In the genomic region with DNA sequence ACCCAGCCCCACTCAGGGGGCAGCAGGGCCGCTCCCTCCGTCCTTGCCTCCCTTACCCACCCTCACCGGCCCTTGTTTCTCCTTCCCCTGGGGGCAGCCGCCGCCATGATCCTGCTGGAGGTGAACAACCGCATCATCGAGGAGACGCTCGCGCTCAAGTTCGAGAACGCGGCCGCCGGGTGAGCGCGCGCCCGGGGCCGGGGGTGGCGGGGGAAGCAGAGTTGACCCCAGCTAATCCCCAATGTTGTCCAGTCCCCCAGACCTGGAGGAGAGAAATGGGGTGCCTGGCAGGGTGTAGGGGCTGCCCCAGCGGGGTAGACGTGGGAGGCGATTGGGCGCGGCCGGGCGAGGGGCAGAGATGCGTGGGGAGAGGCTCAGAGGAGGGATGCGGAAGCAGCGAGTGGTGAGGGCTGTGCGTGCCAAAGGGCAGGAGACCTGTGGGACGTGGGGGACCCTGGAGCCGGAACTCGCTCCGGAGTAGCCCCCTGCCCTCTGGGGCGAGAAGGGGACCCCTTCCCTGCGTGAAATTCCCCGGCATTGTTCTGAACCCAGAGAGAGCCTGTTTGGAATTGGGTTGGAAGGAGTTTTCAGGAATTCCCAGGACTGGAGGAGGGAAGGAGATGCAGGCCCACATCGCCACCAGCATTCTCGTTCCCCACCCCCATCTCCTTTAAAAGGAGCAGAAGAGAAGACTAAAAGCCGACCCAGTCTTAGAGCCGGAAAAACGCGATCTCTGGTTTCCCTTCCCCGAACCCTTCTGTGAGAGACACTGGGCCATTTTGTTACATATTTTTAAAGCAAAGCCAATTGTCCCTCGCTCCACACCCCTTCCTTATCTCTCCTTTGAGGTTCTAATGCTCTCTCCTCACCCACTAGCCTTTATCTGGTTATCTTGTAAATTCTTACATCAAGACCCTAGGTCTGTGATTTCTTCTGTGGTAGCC, we compare ENCODE assay signal across 8 cellular contexts. TPM values are rescaled to one million over a fixed set of nuclear protein-coding genes. Genes with fewer than 3 reads are reported as not detected.
A peak's percentile ranks its signal among the peaks of the same experiment; 100 is the strongest.
DNase-seq lines count a peak whose midpoint lies in the region; ATAC-seq, FAIRE-seq and TF ChIP-seq lines count a peak whose summit lies in the region.

No MANE protein-coding gene starts in this region.

- peaks cover 7% of the 10 kb centered on the region for H3K9me3 Mint-ChIP-seq in glutamatergic neuron (ENCODE audit: unreplicated experiment)

- 0% methylated on average over 46 to 47 of the region's 47 CpGs for WGBS in pancreas, 2 donors

- FAIRE-seq in pancreas (lab: Jason Lieb, UNC) = no peak

- peak overlapping the region; percentile 79 to 94 (median 90) for H3K27ac ChIP-seq in pancreas
- H3K27ac ChIP-seq in tibial artery = peak overlapping the region; percentile 94 to 99

- ATAC-seq in HG02938 (IDR thresholded peaks at IDR 0.05; ENCODE audit: unreplicated experiment) (peak; percentile 35), pancreas (peak; percentile 51 to 75 (median 64))

- intact Hi-C loops in pancreas (cut with DNase I) (no loop called here), tibial artery (cut with DNase I; ENCODE audit: low total_unique reads) (loop anchor here (10.0 kb wide), 1 partner anchor 47 kb away; the partner anchor contains the start of gene GPBAR1)

- H3K36me3 Mint-ChIP-seq in glutamatergic neuron (ENCODE audit: unreplicated experiment) = no peaks in the 10 kb centered on the region

- H3K4me1 ChIP-seq in pancreas (peaks cover 0 to 29% (median 0%) of the 10 kb centered on the region in 3 donors), tibial artery (peaks cover 0 to 54% (median 44%) of the 10 kb centered on the region in 4 donors)

- H3K4me1 Mint-ChIP-seq in glutamatergic neuron (ENCODE audit: low read depth, unreplicated experiment) = peaks cover 28% of the 10 kb centered on the region

- H3K27ac Mint-ChIP-seq in glutamatergic neuron (ENCODE audit: unreplicated experiment) = peak overlapping the region; percentile 80

- H3K9me3 ChIP-seq in pancreas (no peaks in the 10 kb centered on the region), tibial artery (no peaks in the 10 kb centered on the region)

- H3K27me3 ChIP-seq in pancreas = no peaks in the 10 kb centered on the region
- H3K27me3 ChIP-seq in tibial artery = no peaks in the 10 kb centered on the region

- peaks cover 4% of the 10 kb centered on the region for H3K27me3 Mint-ChIP-seq in glutamatergic neuron (ENCODE audit: unreplicated experiment)

- H3K4me3 ChIP-seq in pancreas = peak overlapping the region; percentile 69 to 91 (median 82)
- H3K4me3 ChIP-seq in tibial artery = peak overlapping the region; percentile 98 to 99

- TF ChIP-seq CTCF in glutamatergic neuron (IDR thresholded peaks at IDR 0.05; ENCODE audit: partially characterized antibody, unreplicated experiment) (no peak), pancreas (IDR thresholded peaks at IDR 0.05) (no peak), tibial artery (IDR thresholded peaks at IDR 0.05) (no peak)

- peak overlapping the region; percentile 93 for H3K4me3 Mint-ChIP-seq in glutamatergic neuron (ENCODE audit: unreplicated experiment)

- peak; percentile 36 for DNase-seq in NCI-H146 (lab: John Stamatoyannopoulos, UW)
- DNase-seq in NCI-H146 treated with DMSO at 0.1 percent for 48 hours (lab: John Stamatoyannopoulos, UW; ENCODE audit: unreplicated experiment) = no peak
- DNase-seq in RPMI8226 = peak; percentile 53
- peak; percentile 52 for DNase-seq in activated gamma-delta T cell treated with anti-CD3 and anti-CD28 coated beads, Interleukin-2, amount 50 U/mL, for 16 hours (ENCODE audit: low read depth)
- peak; percentile 60 for DNase-seq in glutamatergic neuron
- DNase-seq in pancreas = peak; percentile 38 to 83 (median 56)
- peak; percentile 43 to 80 for DNase-seq in tibial artery

- H3K36me3 ChIP-seq in pancreas (no peaks in the 10 kb centered on the region), tibial artery (no peaks in the 10 kb centered on the region)

RNA-seq across cellular contexts. Expression of gene ARPC2, which starts 0.6 kb away (rescaled TPM):
- 207 TPM for total RNA-seq in glutamatergic neuron (ENCODE audit: unreplicated experiment)
- 100 to 1,000 TPM in 1 of 6 donors, 10 to 100 TPM in 5; 43.4 to 102 (median 55.8) TPM for total RNA-seq in pancreas
- polyA plus RNA-seq in pancreas = 10 to 100 TPM; 37.4 to 90.7 TPM

RNA-seq across cellular contexts. Expression of gene GPBAR1, which starts 43.2 kb away (rescaled TPM):
- 1.6 TPM for total RNA-seq in glutamatergic neuron (ENCODE audit: unreplicated experiment)
- total RNA-seq in pancreas = 1 to 10 TPM in 3 of 6 donors, under 1 TPM in 3; 0.12 to 1.8 (median 0.76) TPM
- polyA plus RNA-seq in pancreas = 1 to 10 TPM; 2.1 to 2.3 TPM

RNA-seq across cellular contexts. Expression of gene CXCR1, which starts 50.9 kb away (rescaled TPM):
- total RNA-seq in glutamatergic neuron (ENCODE audit: unreplicated experiment) (not detected), pancreas (under 1 TPM in 3 of 6 donors, not detected in 3; 0.52 to 0.92 (median 0.59) TPM)
- polyA plus RNA-seq in pancreas = under 1 TPM; 0.08 to 0.09 TPM

RNA-seq across cellular contexts. Expression of gene AAMP, which starts 52.3 kb away (rescaled TPM):
- total RNA-seq in glutamatergic neuron (ENCODE audit: unreplicated experiment) (64.6 TPM), pancreas (10 to 100 TPM; 34.0 to 51.8 (median 39.8) TPM)
- polyA plus RNA-seq in pancreas = 10 to 100 TPM; 46.8 to 85.5 TPM

RNA-seq across cellular contexts. Expression of gene PNKD, which starts 52.7 kb away (rescaled TPM):
- 44.2 TPM for total RNA-seq in glutamatergic neuron (ENCODE audit: unreplicated experiment)
- 10 to 100 TPM; 17.2 to 32.2 (median 21.4) TPM for total RNA-seq in pancreas
- 10 to 100 TPM; 48.9 to 89.1 TPM for polyA plus RNA-seq in pancreas
